ENCODE assay signal across 17 cellular contexts in the genomic region with DNA sequence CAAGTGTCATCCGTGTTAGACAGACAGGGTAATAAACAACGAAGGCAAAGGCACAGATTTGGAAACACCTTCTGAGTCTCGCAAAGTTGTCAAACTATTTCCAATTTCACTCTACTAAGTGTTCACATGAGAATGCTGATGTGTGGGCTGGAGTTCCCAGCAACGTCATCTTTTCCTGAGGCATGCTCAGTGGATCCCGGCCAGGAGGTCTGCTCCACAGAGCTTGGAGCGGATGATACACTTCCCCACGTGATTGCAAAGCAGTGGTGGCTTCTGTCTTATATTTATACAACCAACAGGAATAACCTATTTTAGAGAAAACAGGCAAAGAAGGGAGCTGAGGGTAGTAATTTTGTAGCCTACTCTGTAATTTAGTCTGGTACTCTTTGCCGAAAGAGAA. TPM values are rescaled to one million over a fixed set of nuclear protein-coding genes. Genes with fewer than 3 reads are reported as not detected.
DNase-seq lines count a peak whose midpoint lies in the region; FAIRE-seq and TF ChIP-seq lines count a peak whose summit lies in the region.
"Had no signal": no experiment of that assay in that cellular context is flagged by ENCODE, and none has a peak within 500 bp of the region (broad histone marks: within the 10 kb centered on the region; RNA-seq: fewer than 3 reads in every experiment).

No MANE protein-coding gene starts in this region.

- peaks cover 0 to 6% (median 0%) of the 10 kb centered on the region in 4 donors for H3K9me3 ChIP-seq in stomach

- H3K36me3 ChIP-seq in stomach, result no peaks in the 10 kb centered on the region
- H3K36me3 ChIP-seq: neural progenitor cell had no signal

- DNase-seq in GM04504 (ENCODE audit: low read depth) (peak; percentile 20), coronary artery (ENCODE audit: low spot score) (no peak), iris pigment epithelial cell (ENCODE audit: low read depth) (peak; percentile 27), stomach (no peak), GM19239 (ENCODE audit: insufficient read length, low spot score) (no peak), ACHN (no peak), NCI-H748 treated with DMSO at 0.1 percent for 48 hours (lab: John Stamatoyannopoulos, UW) (no peak)
- no peak for DNase-seq in activated naive CD4-positive, alpha-beta T cell treated with Interleukin-2 at 50 U/mL for 16 hours
- DNase-seq: activated CD4-positive, alpha-beta T cell treated with anti-CD3 and anti-CD28 coated beads, Interleukin-2, amount 50 U/mL, for 4 hours; activated effector memory CD4-positive, alpha-beta T cell treated with anti-CD3 and anti-CD28 coated beads, Interleukin-2, amount 50 U/mL, for 16 hours; CD4-positive, CD25-positive, alpha-beta regulatory T cell; cerebellar nuclear complex; erythroblast; NCI-H1436 treated with DMSO at 0.1 percent for 48 hours; NCI-H526; stimulated activated CD8-positive, alpha-beta memory T cell treated with anti-CD3 and anti-CD28 coated beads, Interleukin-4, amount 100 ng/mL, for 48 hours had no signal

- H3K4me3 ChIP-seq in coronary artery (peak overlapping the region; percentile 34), stomach (no peak overlapping the region)
- H3K4me3 ChIP-seq: neural progenitor cell had no signal

- no peak for TF ChIP-seq CTCF in coronary artery (IDR thresholded peaks at IDR 0.05)
- no peak for TF ChIP-seq CTCF in stomach (IDR thresholded peaks at IDR 0.05)

- in situ Hi-C loops in ACHN (cut with HindIII; ENCODE audit: low pct_ligation_motif_present, low pct_unique_long_range_greater_than_20kb, low sequenced_read_pairs), result no loop called here

- peaks cover 0 to 18% (median 0%) of the 10 kb centered on the region in 4 donors for H3K4me1 ChIP-seq in stomach
- H3K4me1 ChIP-seq: neural progenitor cell had no signal

- TF ChIP-seq POLR2A in stomach (IDR thresholded peaks at IDR 0.05), result no peak

- 65 to 79% (median 72%) methylated on average over 7 to 8 of the region's 8 CpGs for WGBS in stomach, 5 donors

- intact Hi-C loops in stomach (cut with DNase I; ENCODE audit: low total_unique reads), result no loop called here

- H3K27ac ChIP-seq in coronary artery (peak overlapping the region; percentile 58 to 74), stomach (peak overlapping the region in 4 of 5 donors; percentile 32 to 78 (median 56))
- H3K27ac ChIP-seq: neural progenitor cell had no signal

- TF ChIP-seq EP300 in stomach (IDR thresholded peaks at IDR 0.05), result no peak

- no peak for FAIRE-seq in GM19239 (lab: Jason Lieb, UNC)

- H3K27me3 ChIP-seq in stomach, result no peaks in the 10 kb centered on the region
- H3K27me3 ChIP-seq: neural progenitor cell had no signal

RNA-seq across cellular contexts. Expression of gene PDK3, which starts 40.1 kb away (rescaled TPM):
- 10 to 100 TPM in 3 of 5 donors, 1 to 10 TPM in 1, under 1 TPM in 1; 0.29 to 81.1 (median 22.0) TPM for total RNA-seq in stomach
- 1 to 10 TPM; 2.0 to 3.2 (median 2.3) TPM for polyA plus RNA-seq in stomach

Comparison
In these comparisons a context has a peak if more than half of its experiments do, and no peak if none do; other contexts are left out.
1. DNase-seq: peak in GM04504 (single experiment) and iris pigment epithelial cell (single experiment); none in coronary artery (single experiment), stomach (single experiment), GM19239 (single experiment), ACHN (single experiment), activated naive CD4-positive, alpha-beta T cell treated with Interleukin-2 at 50 U/mL for 16 hours (single experiment) and NCI-H748 treated with DMSO at 0.1 percent for 48 hours (single experiment).